ENCODE assay signal across 15 cellular contexts in genomic region chr13:34064456-34065205, GRCh38.
"Had no signal": no experiment of that assay in that cellular context is flagged by ENCODE, and none has a peak within 500 bp of the region (broad histone marks: within the 10 kb centered on the region; RNA-seq: fewer than 3 reads in every experiment).

No MANE protein-coding gene starts in this region.

- H3K36me3 Mint-ChIP-seq: natural killer cell treated with Interleukin-12 subunit alpha and Interleukin-12 subunit beta and Interleukin-15 and Interleukin-18, amount 100 ng/mL, for 72 hours; stimulated activated effector memory CD8-positive, alpha-beta T cell treated with anti-CD3 and anti-CD28 coated beads, Interleukin-12 subunit alpha, Interleukin-12 subunit beta, amount 100 ng/mL, for 72 hours had no signal

- DNase-seq: activated CD4-positive, alpha-beta T cell treated with anti-CD3 and anti-CD28 coated beads for 4 hours; activated CD8-positive, alpha-beta T cell treated with anti-CD3 and anti-CD28 coated beads for 36 hours; activated effector memory CD4-positive, alpha-beta T cell treated with Interleukin-2 at 50 U/mL for 16 hours; activated naive CD4-positive, alpha-beta T cell treated with anti-CD3 and anti-CD28 coated beads, Interleukin-2, amount 50 U/mL, for 16 hours; activated T-cell treated with anti-CD3 and anti-CD28 coated beads, Interleukin-2, amount 50 U/mL, for 4 hours; adrenal gland; effector memory CD4-positive, alpha-beta T cell; heart right ventricle; psoas muscle; sigmoid colon had no signal

- H3K27me3 Mint-ChIP-seq: activated CD8-positive, alpha-beta T cell treated with anti-CD3 and anti-CD28 coated beads for 36 hours; central memory CD8-positive, alpha-beta T cell; natural killer cell treated with Interleukin-12 subunit alpha and Interleukin-12 subunit beta and Interleukin-15 and Interleukin-18, amount 100 ng/mL, for 72 hours had no signal

- H3K36me3 ChIP-seq: adrenal gland, gastroesophageal sphincter, heart right ventricle, sigmoid colon had no signal

- H3K27ac ChIP-seq: adrenal gland, gastroesophageal sphincter, heart right ventricle, psoas muscle, sigmoid colon had no signal

- H3K4me1 Mint-ChIP-seq: central memory CD8-positive, alpha-beta T cell; stimulated activated effector memory CD8-positive, alpha-beta T cell treated with anti-CD3 and anti-CD28 coated beads, Interleukin-12 subunit alpha, Interleukin-12 subunit beta, amount 100 ng/mL, for 72 hours had no signal

- H3K4me3 Mint-ChIP-seq: activated CD8-positive, alpha-beta T cell treated with anti-CD3 and anti-CD28 coated beads for 36 hours; activated T-cell treated with anti-CD3 and anti-CD28 coated beads, Interleukin-2, amount 50 U/mL, for 4 hours; central memory CD8-positive, alpha-beta T cell; natural killer cell treated with Interleukin-12 subunit alpha and Interleukin-12 subunit beta and Interleukin-15 and Interleukin-18, amount 100 ng/mL, for 72 hours; stimulated activated effector memory CD8-positive, alpha-beta T cell treated with anti-CD3 and anti-CD28 coated beads, Interleukin-12 subunit alpha, Interleukin-12 subunit beta, amount 100 ng/mL, for 72 hours; T-helper 1 cell treated with Interleukin-12 subunit alpha and Interleukin-12 subunit beta and Interleukin-4 antibody, amounts not matched to agents 30 μg/mL and 1 μg/mL, for 36 hours had no signal

- H3K27ac Mint-ChIP-seq: activated CD8-positive, alpha-beta T cell treated with anti-CD3 and anti-CD28 coated beads for 36 hours; natural killer cell treated with Interleukin-12 subunit alpha and Interleukin-12 subunit beta and Interleukin-15 and Interleukin-18, amount 100 ng/mL, for 72 hours; stimulated activated effector memory CD8-positive, alpha-beta T cell treated with anti-CD3 and anti-CD28 coated beads, Interleukin-12 subunit alpha, Interleukin-12 subunit beta, amount 100 ng/mL, for 72 hours; T-helper 1 cell treated with Interleukin-12 subunit alpha and Interleukin-12 subunit beta and Interleukin-4 antibody, amounts not matched to agents 30 μg/mL and 1 μg/mL, for 36 hours had no signal

- H3K4me1 ChIP-seq: adrenal gland, gastroesophageal sphincter, psoas muscle, sigmoid colon had no signal

- H3K4me3 ChIP-seq: adrenal gland, gastroesophageal sphincter, heart right ventricle, psoas muscle, sigmoid colon had no signal

- ATAC-seq: activated CD8-positive, alpha-beta T cell treated with anti-CD3 and anti-CD28 coated beads for 36 hours; activated T-cell treated with anti-CD3 and anti-CD28 coated beads, Interleukin-2, amount 50 U/mL, for 4 hours; gastroesophageal sphincter; heart right ventricle; natural killer cell treated with Interleukin-12 subunit alpha and Interleukin-12 subunit beta and Interleukin-15 and Interleukin-18, amount 100 ng/mL, for 72 hours; psoas muscle; stimulated activated effector memory CD8-positive, alpha-beta T cell treated with anti-CD3 and anti-CD28 coated beads, Interleukin-12 subunit alpha, Interleukin-12 subunit beta, amount 100 ng/mL, for 72 hours had no signal

- H3K27me3 ChIP-seq: adrenal gland, gastroesophageal sphincter, heart right ventricle, sigmoid colon had no signal

- H3K9me3 Mint-ChIP-seq: activated CD8-positive, alpha-beta T cell treated with anti-CD3 and anti-CD28 coated beads for 36 hours; activated T-cell treated with anti-CD3 and anti-CD28 coated beads, Interleukin-2, amount 50 U/mL, for 4 hours; T-helper 1 cell treated with Interleukin-12 subunit alpha and Interleukin-12 subunit beta and Interleukin-4 antibody, amounts not matched to agents 30 μg/mL and 1 μg/mL, for 36 hours had no signal

- H3K9me3 ChIP-seq: adrenal gland, gastroesophageal sphincter, psoas muscle, sigmoid colon had no signal
